1 cellular context compared by ENCODE assay signal in the genomic region with DNA sequence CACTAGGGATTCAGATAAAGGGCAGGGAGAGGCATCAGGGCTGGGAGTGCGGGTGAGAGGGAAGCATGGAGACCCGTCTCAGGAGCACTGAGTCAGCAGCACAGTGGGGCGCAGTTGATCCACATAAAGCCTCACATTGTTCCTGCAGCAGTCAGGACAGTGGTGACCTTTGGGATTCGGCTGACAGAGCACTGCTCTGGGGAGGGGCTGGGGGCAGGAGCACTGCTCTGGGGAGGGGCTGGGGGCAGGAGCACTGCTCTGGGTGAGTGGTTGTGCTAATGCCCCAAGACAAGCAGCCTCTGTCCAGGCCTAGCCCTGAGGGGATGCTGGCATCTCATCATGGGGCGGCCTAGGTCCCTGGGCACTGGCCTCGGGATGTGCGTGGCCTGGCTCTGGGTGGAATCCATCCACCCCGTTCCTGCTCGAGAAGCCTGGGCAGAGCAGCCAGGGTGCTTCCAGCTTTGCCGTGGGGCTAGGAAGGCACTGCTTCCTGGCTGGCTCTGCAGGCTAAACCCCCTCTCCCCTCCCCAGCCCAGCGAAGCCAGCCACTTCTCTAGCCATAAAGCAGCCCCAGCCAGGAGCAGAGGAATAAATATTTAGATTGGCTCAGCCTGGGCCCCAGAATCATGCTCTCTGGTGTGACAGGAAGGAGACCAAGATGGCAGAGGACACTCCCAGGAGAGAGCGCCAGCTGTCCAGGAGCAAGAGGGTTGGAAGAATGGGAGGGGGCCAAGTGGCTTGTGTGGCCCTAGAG.
TF ChIP-seq lines count a peak whose summit lies in the region.

No MANE protein-coding gene starts in this region.

TF ChIP-seq in HepG2, 621 proteins besides CTCF, POLR2A, EP300 and RAD21 (continued from another document and continues in another):
- TF ChIP-seq, protein P1, sequence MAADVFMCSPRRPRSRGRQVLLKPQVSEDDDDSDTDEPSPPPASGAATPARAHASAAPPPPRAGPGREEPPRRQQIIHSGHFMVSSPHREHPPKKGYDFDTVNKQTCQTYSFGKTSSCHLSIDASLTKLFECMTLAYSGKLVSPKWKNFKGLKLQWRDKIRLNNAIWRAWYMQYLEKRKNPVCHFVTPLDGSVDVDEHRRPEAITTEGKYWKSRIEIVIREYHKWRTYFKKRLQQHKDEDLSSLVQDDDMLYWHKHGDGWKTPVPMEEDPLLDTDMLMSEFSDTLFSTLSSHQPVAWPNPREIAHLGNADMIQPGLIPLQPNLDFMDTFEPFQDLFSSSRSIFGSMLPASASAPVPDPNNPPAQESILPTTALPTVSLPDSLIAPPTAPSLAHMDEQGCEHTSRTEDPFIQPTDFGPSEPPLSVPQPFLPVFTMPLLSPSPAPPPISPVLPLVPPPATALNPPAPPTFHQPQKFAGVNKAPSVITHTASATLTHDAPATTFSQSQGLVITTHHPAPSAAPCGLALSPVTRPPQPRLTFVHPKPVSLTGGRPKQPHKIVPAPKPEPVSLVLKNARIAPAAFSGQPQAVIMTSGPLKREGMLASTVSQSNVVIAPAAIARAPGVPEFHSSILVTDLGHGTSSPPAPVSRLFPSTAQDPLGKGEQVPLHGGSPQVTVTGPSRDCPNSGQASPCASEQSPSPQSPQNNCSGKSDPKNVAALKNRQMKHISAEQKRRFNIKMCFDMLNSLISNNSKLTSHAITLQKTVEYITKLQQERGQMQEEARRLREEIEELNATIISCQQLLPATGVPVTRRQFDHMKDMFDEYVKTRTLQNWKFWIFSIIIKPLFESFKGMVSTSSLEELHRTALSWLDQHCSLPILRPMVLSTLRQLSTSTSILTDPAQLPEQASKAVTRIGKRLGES (CRISPR knock-in tag; IDR thresholded peaks at IDR 0.05; ENCODE audit: borderline replicate concordance): no peak
- TF ChIP-seq FOXO1 (CRISPR knock-in tag; IDR thresholded peaks at IDR 0.05): no peak
- TF ChIP-seq, protein P2, sequence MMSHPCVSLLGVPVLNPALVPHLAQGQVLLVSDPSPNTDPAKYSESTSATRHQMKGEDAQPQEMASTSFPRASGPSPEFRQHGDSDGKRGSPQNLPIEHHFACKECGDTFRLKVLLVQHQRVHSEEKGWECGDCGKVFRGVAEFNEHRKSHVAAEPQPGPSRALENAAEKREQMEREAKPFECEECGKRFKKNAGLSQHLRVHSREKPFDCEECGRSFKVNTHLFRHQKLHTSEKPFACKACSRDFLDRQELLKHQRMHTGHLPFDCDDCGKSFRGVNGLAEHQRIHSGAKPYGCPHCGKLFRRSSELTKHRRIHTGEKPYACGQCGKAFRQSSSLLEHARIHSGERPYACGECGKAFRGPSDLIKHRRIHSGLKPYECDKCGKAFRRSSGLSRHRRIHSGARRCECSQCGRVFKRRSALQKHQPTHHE (CRISPR knock-in tag; IDR thresholded peaks at IDR 0.05; ENCODE audit: borderline replicate concordance): no peak
- no peak for TF ChIP-seq TOPORS (CRISPR knock-in tag; IDR thresholded peaks at IDR 0.05)
- no peak for TF ChIP-seq ZNF33B (CRISPR knock-in tag; IDR thresholded peaks at IDR 0.05)
- TF ChIP-seq ATRX (CRISPR knock-in tag; IDR thresholded peaks at IDR 0.05; ENCODE audit: borderline replicate concordance): no peak
- peak; percentile 77 for TF ChIP-seq FOSL2 (CRISPR knock-in tag; IDR thresholded peaks at IDR 0.05)
- TF ChIP-seq, protein P3, sequence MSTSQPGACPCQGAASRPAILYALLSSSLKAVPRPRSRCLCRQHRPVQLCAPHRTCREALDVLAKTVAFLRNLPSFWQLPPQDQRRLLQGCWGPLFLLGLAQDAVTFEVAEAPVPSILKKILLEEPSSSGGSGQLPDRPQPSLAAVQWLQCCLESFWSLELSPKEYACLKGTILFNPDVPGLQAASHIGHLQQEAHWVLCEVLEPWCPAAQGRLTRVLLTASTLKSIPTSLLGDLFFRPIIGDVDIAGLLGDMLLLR (CRISPR knock-in tag; IDR thresholded peaks at IDR 0.05): no peak
- TF ChIP-seq, protein P4, sequence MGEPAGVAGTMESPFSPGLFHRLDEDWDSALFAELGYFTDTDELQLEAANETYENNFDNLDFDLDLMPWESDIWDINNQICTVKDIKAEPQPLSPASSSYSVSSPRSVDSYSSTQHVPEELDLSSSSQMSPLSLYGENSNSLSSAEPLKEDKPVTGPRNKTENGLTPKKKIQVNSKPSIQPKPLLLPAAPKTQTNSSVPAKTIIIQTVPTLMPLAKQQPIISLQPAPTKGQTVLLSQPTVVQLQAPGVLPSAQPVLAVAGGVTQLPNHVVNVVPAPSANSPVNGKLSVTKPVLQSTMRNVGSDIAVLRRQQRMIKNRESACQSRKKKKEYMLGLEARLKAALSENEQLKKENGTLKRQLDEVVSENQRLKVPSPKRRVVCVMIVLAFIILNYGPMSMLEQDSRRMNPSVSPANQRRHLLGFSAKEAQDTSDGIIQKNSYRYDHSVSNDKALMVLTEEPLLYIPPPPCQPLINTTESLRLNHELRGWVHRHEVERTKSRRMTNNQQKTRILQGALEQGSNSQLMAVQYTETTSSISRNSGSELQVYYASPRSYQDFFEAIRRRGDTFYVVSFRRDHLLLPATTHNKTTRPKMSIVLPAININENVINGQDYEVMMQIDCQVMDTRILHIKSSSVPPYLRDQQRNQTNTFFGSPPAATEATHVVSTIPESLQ (CRISPR knock-in tag; conservative IDR thresholded peaks at IDR 0.05): no peak
- TF ChIP-seq ATF1 (CRISPR knock-in tag; IDR thresholded peaks at IDR 0.05): no peak
- no peak for TF ChIP-seq TMF1 (CRISPR knock-in tag; IDR thresholded peaks at IDR 0.05; ENCODE audit: low read depth)
- TF ChIP-seq TCF7 (IDR thresholded peaks at IDR 0.05; ENCODE audit: low read depth): no peak
- TF ChIP-seq ZNF441 (CRISPR knock-in tag; IDR thresholded peaks at IDR 0.05; ENCODE audit: borderline replicate concordance): no peak
- TF ChIP-seq, protein P5, sequence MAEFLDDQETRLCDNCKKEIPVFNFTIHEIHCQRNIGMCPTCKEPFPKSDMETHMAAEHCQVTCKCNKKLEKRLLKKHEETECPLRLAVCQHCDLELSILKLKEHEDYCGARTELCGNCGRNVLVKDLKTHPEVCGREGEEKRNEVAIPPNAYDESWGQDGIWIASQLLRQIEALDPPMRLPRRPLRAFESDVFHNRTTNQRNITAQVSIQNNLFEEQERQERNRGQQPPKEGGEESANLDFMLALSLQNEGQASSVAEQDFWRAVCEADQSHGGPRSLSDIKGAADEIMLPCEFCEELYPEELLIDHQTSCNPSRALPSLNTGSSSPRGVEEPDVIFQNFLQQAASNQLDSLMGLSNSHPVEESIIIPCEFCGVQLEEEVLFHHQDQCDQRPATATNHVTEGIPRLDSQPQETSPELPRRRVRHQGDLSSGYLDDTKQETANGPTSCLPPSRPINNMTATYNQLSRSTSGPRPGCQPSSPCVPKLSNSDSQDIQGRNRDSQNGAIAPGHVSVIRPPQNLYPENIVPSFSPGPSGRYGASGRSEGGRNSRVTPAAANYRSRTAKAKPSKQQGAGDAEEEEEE (CRISPR knock-in tag; IDR thresholded peaks at IDR 0.05; ENCODE audit: borderline replicate concordance): no peak
- no peak for TF ChIP-seq U2AF2 (IDR thresholded peaks at IDR 0.05; ENCODE audit: low read depth, low read length)
- peak; percentile 41; the same call in 1 of the 2 replicates for TF ChIP-seq BCL6 (CRISPR knock-in tag; IDR thresholded peaks at IDR 0.05)
- TF ChIP-seq ZNF780A (CRISPR knock-in tag; IDR thresholded peaks at IDR 0.05): no peak
- no peak for TF ChIP-seq ADNP (CRISPR knock-in tag; IDR thresholded peaks at IDR 0.05)
- no peak for TF ChIP-seq MAF1 (CRISPR knock-in tag; IDR thresholded peaks at IDR 0.05; ENCODE audit: borderline replicate concordance)
- TF ChIP-seq SETDB1 (CRISPR knock-in tag; IDR thresholded peaks at IDR 0.05; ENCODE audit: borderline replicate concordance): no peak
- TF ChIP-seq, protein P6, sequence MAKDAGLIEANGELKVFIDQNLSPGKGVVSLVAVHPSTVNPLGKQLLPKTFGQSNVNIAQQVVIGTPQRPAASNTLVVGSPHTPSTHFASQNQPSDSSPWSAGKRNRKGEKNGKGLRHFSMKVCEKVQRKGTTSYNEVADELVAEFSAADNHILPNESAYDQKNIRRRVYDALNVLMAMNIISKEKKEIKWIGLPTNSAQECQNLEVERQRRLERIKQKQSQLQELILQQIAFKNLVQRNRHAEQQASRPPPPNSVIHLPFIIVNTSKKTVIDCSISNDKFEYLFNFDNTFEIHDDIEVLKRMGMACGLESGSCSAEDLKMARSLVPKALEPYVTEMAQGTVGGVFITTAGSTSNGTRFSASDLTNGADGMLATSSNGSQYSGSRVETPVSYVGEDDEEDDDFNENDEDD (CRISPR knock-in tag; IDR thresholded peaks at IDR 0.05; ENCODE audit: borderline replicate concordance): no peak
- TF ChIP-seq ZNF746 (CRISPR knock-in tag; IDR thresholded peaks at IDR 0.05): no peak
- no peak for TF ChIP-seq RBFOX2 (IDR thresholded peaks at IDR 0.05; ENCODE audit: low read depth, low read length)
- no peak for TF ChIP-seq MBNL3 (CRISPR knock-in tag; conservative IDR thresholded peaks at IDR 0.05)
- no peak for TF ChIP-seq GPN1 (CRISPR knock-in tag; IDR thresholded peaks at IDR 0.05; ENCODE audit: borderline replicate concordance)
- TF ChIP-seq ZNF549 (CRISPR knock-in tag; IDR thresholded peaks at IDR 0.05): no peak
- 0 out of 2 replicates have a peak, but pooled peaks have one; percentile 20 for TF ChIP-seq NR2C2 (CRISPR knock-in tag; IDR thresholded peaks at IDR 0.05; ENCODE audit: borderline replicate concordance)
- peak; percentile 60 for TF ChIP-seq HDAC1 (CRISPR knock-in tag; IDR thresholded peaks at IDR 0.05)
- TF ChIP-seq, protein P7, sequence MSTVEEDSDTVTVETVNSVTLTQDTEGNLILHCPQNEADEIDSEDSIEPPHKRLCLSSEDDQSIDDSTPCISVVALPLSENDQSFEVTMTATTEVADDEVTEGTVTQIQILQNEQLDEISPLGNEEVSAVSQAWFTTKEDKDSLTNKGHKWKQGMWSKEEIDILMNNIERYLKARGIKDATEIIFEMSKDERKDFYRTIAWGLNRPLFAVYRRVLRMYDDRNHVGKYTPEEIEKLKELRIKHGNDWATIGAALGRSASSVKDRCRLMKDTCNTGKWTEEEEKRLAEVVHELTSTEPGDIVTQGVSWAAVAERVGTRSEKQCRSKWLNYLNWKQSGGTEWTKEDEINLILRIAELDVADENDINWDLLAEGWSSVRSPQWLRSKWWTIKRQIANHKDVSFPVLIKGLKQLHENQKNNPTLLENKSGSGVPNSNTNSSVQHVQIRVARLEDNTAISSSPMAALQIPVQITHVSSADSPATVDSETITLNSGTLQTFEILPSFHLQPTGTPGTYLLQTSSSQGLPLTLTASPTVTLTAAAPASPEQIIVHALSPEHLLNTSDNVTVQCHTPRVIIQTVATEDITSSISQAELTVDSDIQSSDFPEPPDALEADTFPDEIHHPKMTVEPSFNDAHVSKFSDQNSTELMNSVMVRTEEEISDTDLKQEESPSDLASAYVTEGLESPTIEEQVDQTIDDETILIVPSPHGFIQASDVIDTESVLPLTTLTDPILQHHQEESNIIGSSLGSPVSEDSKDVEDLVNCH (CRISPR knock-in tag; IDR thresholded peaks at IDR 0.05): no peak
- TF ChIP-seq, protein P8, sequence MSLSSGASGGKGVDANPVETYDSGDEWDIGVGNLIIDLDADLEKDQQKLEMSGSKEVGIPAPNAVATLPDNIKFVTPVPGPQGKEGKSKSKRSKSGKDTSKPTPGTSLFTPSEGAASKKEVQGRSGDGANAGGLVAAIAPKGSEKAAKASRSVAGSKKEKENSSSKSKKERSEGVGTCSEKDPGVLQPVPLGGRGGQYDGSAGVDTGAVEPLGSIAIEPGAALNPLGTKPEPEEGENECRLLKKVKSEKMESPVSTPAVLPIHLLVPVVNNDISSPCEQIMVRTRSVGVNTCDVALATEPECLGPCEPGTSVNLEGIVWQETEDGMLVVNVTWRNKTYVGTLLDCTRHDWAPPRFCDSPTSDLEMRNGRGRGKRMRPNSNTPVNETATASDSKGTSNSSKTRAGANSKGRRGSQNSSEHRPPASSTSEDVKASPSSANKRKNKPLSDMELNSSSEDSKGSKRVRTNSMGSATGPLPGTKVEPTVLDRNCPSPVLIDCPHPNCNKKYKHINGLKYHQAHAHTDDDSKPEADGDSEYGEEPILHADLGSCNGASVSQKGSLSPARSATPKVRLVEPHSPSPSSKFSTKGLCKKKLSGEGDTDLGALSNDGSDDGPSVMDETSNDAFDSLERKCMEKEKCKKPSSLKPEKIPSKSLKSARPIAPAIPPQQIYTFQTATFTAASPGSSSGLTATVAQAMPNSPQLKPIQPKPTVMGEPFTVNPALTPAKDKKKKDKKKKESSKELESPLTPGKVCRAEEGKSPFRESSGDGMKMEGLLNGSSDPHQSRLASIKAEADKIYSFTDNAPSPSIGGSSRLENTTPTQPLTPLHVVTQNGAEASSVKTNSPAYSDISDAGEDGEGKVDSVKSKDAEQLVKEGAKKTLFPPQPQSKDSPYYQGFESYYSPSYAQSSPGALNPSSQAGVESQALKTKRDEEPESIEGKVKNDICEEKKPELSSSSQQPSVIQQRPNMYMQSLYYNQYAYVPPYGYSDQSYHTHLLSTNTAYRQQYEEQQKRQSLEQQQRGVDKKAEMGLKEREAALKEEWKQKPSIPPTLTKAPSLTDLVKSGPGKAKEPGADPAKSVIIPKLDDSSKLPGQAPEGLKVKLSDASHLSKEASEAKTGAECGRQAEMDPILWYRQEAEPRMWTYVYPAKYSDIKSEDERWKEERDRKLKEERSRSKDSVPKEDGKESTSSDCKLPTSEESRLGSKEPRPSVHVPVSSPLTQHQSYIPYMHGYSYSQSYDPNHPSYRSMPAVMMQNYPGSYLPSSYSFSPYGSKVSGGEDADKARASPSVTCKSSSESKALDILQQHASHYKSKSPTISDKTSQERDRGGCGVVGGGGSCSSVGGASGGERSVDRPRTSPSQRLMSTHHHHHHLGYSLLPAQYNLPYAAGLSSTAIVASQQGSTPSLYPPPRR (CRISPR knock-in tag; IDR thresholded peaks at IDR 0.05; ENCODE audit: borderline replicate concordance): no peak; the same call in 1 of the 2 replicates
- peak; percentile 100 for TF ChIP-seq ZNF263 (CRISPR knock-in tag; IDR thresholded peaks at IDR 0.05)
- TF ChIP-seq SIN3A (IDR thresholded peaks at IDR 0.05; ENCODE audit: borderline replicate concordance, low read depth, low read length): no peak
- TF ChIP-seq, protein P9, sequence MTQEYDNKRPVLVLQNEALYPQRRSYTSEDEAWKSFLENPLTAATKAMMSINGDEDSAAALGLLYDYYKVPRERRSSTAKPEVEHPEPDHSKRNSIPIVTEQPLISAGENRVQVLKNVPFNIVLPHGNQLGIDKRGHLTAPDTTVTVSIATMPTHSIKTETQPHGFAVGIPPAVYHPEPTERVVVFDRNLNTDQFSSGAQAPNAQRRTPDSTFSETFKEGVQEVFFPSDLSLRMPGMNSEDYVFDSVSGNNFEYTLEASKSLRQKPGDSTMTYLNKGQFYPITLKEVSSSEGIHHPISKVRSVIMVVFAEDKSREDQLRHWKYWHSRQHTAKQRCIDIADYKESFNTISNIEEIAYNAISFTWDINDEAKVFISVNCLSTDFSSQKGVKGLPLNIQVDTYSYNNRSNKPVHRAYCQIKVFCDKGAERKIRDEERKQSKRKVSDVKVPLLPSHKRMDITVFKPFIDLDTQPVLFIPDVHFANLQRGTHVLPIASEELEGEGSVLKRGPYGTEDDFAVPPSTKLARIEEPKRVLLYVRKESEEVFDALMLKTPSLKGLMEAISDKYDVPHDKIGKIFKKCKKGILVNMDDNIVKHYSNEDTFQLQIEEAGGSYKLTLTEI (CRISPR knock-in tag; conservative IDR thresholded peaks at IDR 0.05): no peak
- 0 out of 2 replicates have a peak, but pooled peaks have one; percentile 9 for TF ChIP-seq RCOR2 (CRISPR knock-in tag; IDR thresholded peaks at IDR 0.05)
